In genomic region chr2:204751472-204751871, GRCh38 we compare ENCODE assay signal across 20 cellular contexts.
DNase-seq lines count a peak whose midpoint lies in the region; ATAC-seq, FAIRE-seq and TF ChIP-seq lines count a peak whose summit lies in the region.
"Had no signal": no experiment of that assay in that cellular context is flagged by ENCODE, and none has a peak within 500 bp of the region (broad histone marks: within the 10 kb centered on the region; RNA-seq: fewer than 3 reads in every experiment).

No MANE protein-coding gene starts in this region.

- POLR2A ChIA-PET in A549 (lab: Yijun Ruan, JAX) = no interaction called here
- POLR2A ChIA-PET in IMR-90 (lab: Charles Lee; ENCODE audit: unreplicated experiment) = no interaction called here
- POLR2A ChIA-PET in K562 (lab: Yijun Ruan, JAX) = no interaction called here

- in situ Hi-C loops in IMR-90 (cut with MboI; ENCODE audit: low sequenced_read_pairs) (no loop called here), K562 (cut with MboI) (no loop called here)

- no peaks in the 10 kb centered on the region for H3K27me3 ChIP-seq in IMR-90 (ENCODE audit: control insufficient read depth, insufficient read depth, low read length)
- no peaks in the 10 kb centered on the region for H3K27me3 ChIP-seq in K562 (ENCODE audit: control insufficient read depth in 2 of 2, insufficient read depth in 2 of 2, low read length in 2 of 2)
- H3K27me3 ChIP-seq: BLaER1 treated with 17β-estradiol and CSF1 and Interleukin-3, amounts not matched to agents 10 nM and 100 nM had no signal

- no peak overlapping the region for H2AK5ac ChIP-seq in IMR-90 (ENCODE audit: low read depth, low read length)

- TF ChIP-seq EP300 in A549 (IDR thresholded peaks at IDR 0.05) = no peak
- TF ChIP-seq EP300 in K562 (IDR thresholded peaks at IDR 0.05; ENCODE audit: low read length) = no peak

- H2BK5ac ChIP-seq in IMR-90 (ENCODE audit: low read depth, low read length, poor library complexity, severe bottlenecking) = no peak overlapping the region

- no peak overlapping the region for H3K18ac ChIP-seq in IMR-90 (ENCODE audit: low read depth, low read length)

- H3K27ac ChIP-seq in A549 (no peak overlapping the region), IMR-90 (ENCODE audit: insufficient read depth, low read length) (no peak overlapping the region), K562 (ENCODE audit: extremely low read depth, low read depth, low read length) (no peak overlapping the region)
- H3K27ac ChIP-seq: BLaER1 treated with 17β-estradiol and CSF1 and Interleukin-3, amounts not matched to agents 10 nM and 100 nM; C4-2B had no signal

- no peak overlapping the region for H2BK15ac ChIP-seq in IMR-90 (ENCODE audit: low read depth, low read length)

- DNase-seq in A549 (ENCODE audit: low read depth in 1 of 2, low spot score in 1 of 2) (no peak), IMR-90 (no peak), K562 (ENCODE audit: extremely low read depth in 1 of 4, low spot score in 3 of 4) (no peak), left cardiac atrium (no peak), SIG-M5 treated with dmso at 0.1 percent for 504 hours (lab: John Stamatoyannopoulos, UW; ENCODE audit: unreplicated experiment) (no peak)
- DNase-seq in stimulated activated CD4-positive, alpha-beta T cell treated with anti-CD3 and anti-CD28 coated beads, Interleukin-4, amount 100 ng/mL, for 4 hours = no peak
- DNase-seq: 8988T; AML-193; Caco-2; Calu3; CD4-positive, alpha-beta T cell; CD8-positive, alpha-beta T cell; GF-D8 had no signal

- H2AK9ac ChIP-seq in IMR-90 (replicated peaks; ENCODE audit: low read depth, low read length, poor library complexity) = no peak overlapping the region

- H3K4me2 ChIP-seq in A549 (no peak overlapping the region), IMR-90 (ENCODE audit: low read depth, low read length) (no peak overlapping the region), K562 (ENCODE audit: insufficient read depth, low read length) (no peak overlapping the region)
- H3K4me2 ChIP-seq: BLaER1 treated with 17β-estradiol and CSF1 and Interleukin-3, amounts not matched to agents 10 nM and 100 nM had no signal

- H3K9ac ChIP-seq in IMR-90 (ENCODE audit: low read depth, low read length) = no peak overlapping the region
- H3K9ac ChIP-seq in K562 (ENCODE audit: insufficient read depth in 1 of 2, low read depth in 2 of 2, low read length in 2 of 2) = no peak overlapping the region
- H3K9ac ChIP-seq: BLaER1 treated with 17β-estradiol and CSF1 and Interleukin-3, amounts not matched to agents 10 nM and 100 nM had no signal

- no peak overlapping the region for H3K23ac ChIP-seq in IMR-90 (ENCODE audit: low read depth, low read length)

- H3K79me2 ChIP-seq in K562 (ENCODE audit: control insufficient read depth, insufficient read depth, low read length) = no peaks in the 10 kb centered on the region

- no peak overlapping the region for H2AFZ ChIP-seq in IMR-90 (replicated peaks; ENCODE audit: low read length, poor library complexity)
- no peak overlapping the region for H2AFZ ChIP-seq in K562 (ENCODE audit: low read depth, low read length)

- TF ChIP-seq CTCF in A549 (IDR thresholded peaks at IDR 0.05) = no peak
- no peak for TF ChIP-seq CTCF in IMR-90 (conservative IDR thresholded peaks at IDR 0.05; ENCODE audit: low read depth, low read length)
- TF ChIP-seq CTCF in K562 (IDR thresholded peaks at IDR 0.05 in 2 of 3, conservative IDR thresholded peaks at IDR 0.05 in 1 of 3; ENCODE audit: insufficient read depth in 2 of 3, low read depth in 1 of 3, low read length in 3 of 3) = no peak

- H3K4me1 ChIP-seq in A549 = peaks cover 10% of the 10 kb centered on the region; the same call in 2 of the 3 replicates
- 0 out of 2 replicates have a peak, but pooled peaks cover 1% of the 10 kb centered on the region for H3K4me1 ChIP-seq in IMR-90 (ENCODE audit: control insufficient read depth, insufficient read depth, low read length)
- H3K4me1 ChIP-seq in K562 (replicated peaks in 1 of 2; ENCODE audit: control insufficient read depth in 2 of 2, insufficient read depth in 2 of 2, low read length in 2 of 2) = no peaks in the 10 kb centered on the region
- H3K4me1 ChIP-seq: BLaER1 treated with 17β-estradiol and CSF1 and Interleukin-3, amounts not matched to agents 10 nM and 100 nM; Caco-2 had no signal

- no peak overlapping the region for H3K56ac ChIP-seq in IMR-90 (ENCODE audit: extremely low read depth, insufficient read depth, low read length)

- BruUV-seq in IMR-90 (replicated peaks; lab: Mats Ljungman, UMichigan) (no TSS peak), K562 (replicated peaks; lab: Mats Ljungman, UMichigan) (no TSS peak)

- no peak overlapping the region for H4K5ac ChIP-seq in IMR-90 (ENCODE audit: low read depth, low read length)

- peaks cover 6 to 17% of the 10 kb centered on the region in 2 experiments for H3K79me1 ChIP-seq in IMR-90 (ENCODE audit: low read depth in 1 of 2, low read length in 2 of 2)

- H3K36me3 ChIP-seq in IMR-90 (ENCODE audit: control insufficient read depth, insufficient read depth, low read length) = no peaks in the 10 kb centered on the region
- no peaks in the 10 kb centered on the region for H3K36me3 ChIP-seq in K562 (ENCODE audit: control insufficient read depth, insufficient read depth, low read length)
- H3K36me3 ChIP-seq: BLaER1 treated with 17β-estradiol and CSF1 and Interleukin-3, amounts not matched to agents 10 nM and 100 nM had no signal

- no peaks in the 10 kb centered on the region for H3K9me1 ChIP-seq in IMR-90 (ENCODE audit: insufficient read depth, low read length)
- no peaks in the 10 kb centered on the region for H3K9me1 ChIP-seq in K562 (ENCODE audit: control insufficient read depth, insufficient read depth, low read length)

- no peak for TF ChIP-seq RAD21 in A549 (conservative IDR thresholded peaks at IDR 0.05 in 1 of 2, IDR thresholded peaks at IDR 0.05 in 1 of 2)
- TF ChIP-seq RAD21 in IMR-90 (IDR thresholded peaks at IDR 0.05; ENCODE audit: low read length) = no peak
- no peak for TF ChIP-seq RAD21 in K562 (CRISPR knock-in tag; conservative IDR thresholded peaks at IDR 0.05 in 1 of 2, IDR thresholded peaks at IDR 0.05 in 1 of 2)

- intact Hi-C loops in IMR-90 (cut with micrococcal nuclease) (no loop called here), K562 (cut with micrococcal nuclease) (no loop called here), left cardiac atrium (cut with DNase I) (no loop called here)

- H4K8ac ChIP-seq in IMR-90 (ENCODE audit: low read depth in 2 of 2, low read length in 2 of 2) = no peak overlapping the region

- no peak overlapping the region for H2BK20ac ChIP-seq in IMR-90 (ENCODE audit: low read depth, low read length)

- no peak overlapping the region for H4K91ac ChIP-seq in IMR-90 (ENCODE audit: insufficient read depth, low read depth, low read length)

- no peak overlapping the region for H3K4ac ChIP-seq in IMR-90 (ENCODE audit: low read depth, low read length)

- H2BK120ac ChIP-seq in IMR-90 (ENCODE audit: low read depth, low read length) = no peak overlapping the region

- no peaks in the 10 kb centered on the region for H3K9me3 ChIP-seq in A549
- H3K9me3 ChIP-seq in IMR-90 (ENCODE audit: control insufficient read depth, insufficient read depth, low read length) = no peaks in the 10 kb centered on the region
- no peaks in the 10 kb centered on the region for H3K9me3 ChIP-seq in K562 (replicated peaks; ENCODE audit: control insufficient read depth, insufficient read depth, low read depth, low read length)
- H3K9me3 ChIP-seq: Caco-2 had no signal

- H3K4me3 ChIP-seq in A549 (no peak overlapping the region), IMR-90 (ENCODE audit: insufficient read depth, low read depth, low read length) (no peak overlapping the region), K562 (no peak overlapping the region)
- H3K4me3 ChIP-seq: BLaER1 treated with 17β-estradiol and CSF1 and Interleukin-3, amounts not matched to agents 10 nM and 100 nM had no signal

- ATAC-seq in A549 = no peak
- no peak for ATAC-seq in IMR-90 (ENCODE audit: low read depth)
- no peak for ATAC-seq in K562
- no peak for ATAC-seq in left cardiac atrium
- ATAC-seq: CD8-positive, alpha-beta T cell had no signal

- peaks cover 3% of the 10 kb centered on the region; the same call in 1 of the 2 replicates for H4K20me1 ChIP-seq in IMR-90 (ENCODE audit: insufficient read depth, low read length)
- H4K20me1 ChIP-seq in K562 (replicated peaks; ENCODE audit: control insufficient read depth, insufficient read depth, low read length) = no peaks in the 10 kb centered on the region
- H4K20me1 ChIP-seq: BLaER1 treated with 17β-estradiol and CSF1 and Interleukin-3, amounts not matched to agents 10 nM and 100 nM had no signal

- dilution Hi-C loops in IMR-90 (cut with HindIII; ENCODE audit: low sequenced_read_pairs, unreplicated experiment) = no loop called here

- CTCF ChIA-PET in A549 (lab: Yijun Ruan, JAX) = no interaction called here
- CTCF ChIA-PET in IMR-90 (lab: Yijun Ruan, JAX) = no interaction called here
- CTCF ChIA-PET in K562 (lab: Yijun Ruan, JAX; ENCODE audit: low intra/inter-chr PET ratio) = no interaction called here

- no peak overlapping the region for H3K14ac ChIP-seq in IMR-90 (replicated peaks; ENCODE audit: low read depth, low read length)

- FAIRE-seq in A549 (lab: Jason Lieb, UNC) = no peak
- no peak for FAIRE-seq in K562 (lab: Jason Lieb, UNC)
- FAIRE-seq: A204.1, D721Med, G401.6, GM12891, GM19239 had no signal

- TF ChIP-seq POLR2A in A549 (IDR thresholded peaks at IDR 0.05; ENCODE audit: low read length) (no peak), IMR-90 (IDR thresholded peaks at IDR 0.05; ENCODE audit: low read depth, low read length) (no peak), K562 (conservative IDR thresholded peaks at IDR 0.05) (no peak)

TF ChIP-seq in A549, 52 proteins besides CTCF, POLR2A, EP300 and RAD21:
- peak; percentile 86 for TF ChIP-seq MAFK (IDR thresholded peaks at IDR 0.05; ENCODE audit: partially characterized antibody)
- no peak for TF ChIP-seq HOXA7 (CRISPR knock-in tag; IDR thresholded peaks at IDR 0.05)

TF ChIP-seq in IMR-90, 13 proteins besides CTCF, POLR2A, EP300 and RAD21 (continues in another document):
- TF ChIP-seq FOS (IDR thresholded peaks at IDR 0.05; ENCODE audit: low read depth, low read length) = no peak
- TF ChIP-seq RFX5 (IDR thresholded peaks at IDR 0.05; ENCODE audit: low read depth, low read length) = no peak

TF ChIP-seq in K562, 482 proteins besides CTCF, POLR2A, EP300 and RAD21 (continues in another document):
- peak; percentile 80 for TF ChIP-seq ZNF316 (IDR thresholded peaks at IDR 0.05)
- no peak for TF ChIP-seq ZBTB17 (CRISPR knock-in tag; IDR thresholded peaks at IDR 0.05)
- no peak for TF ChIP-seq HINFP (tag; conservative IDR thresholded peaks at IDR 0.05; ENCODE audit: low read depth)
- TF ChIP-seq TRIM24 (IDR thresholded peaks at IDR 0.05) = no peak

Comparison
In these comparisons a context has a peak if more than half of its experiments do, and no peak if none do; other contexts are left out.
1. Of the 35 proteins assayed by ChIP-seq in both K562 and A549: peak only in K562: none; only in A549: none; in both: MAFK; in neither: 34.